Comparison of ENCODE assay signal across 8 cellular contexts in genomic region chr3:132253262-132253878, GRCh38.
DNase-seq lines count a peak whose midpoint lies in the region; ATAC-seq and TF ChIP-seq lines count a peak whose summit lies in the region.

No MANE protein-coding gene starts in this region.

- no peaks in the 10 kb centered on the region for H3K36me3 ChIP-seq in colonic mucosa

- H3K27ac Mint-ChIP-seq in HFFc6 (no peak overlapping the region), memory B cell (no peak overlapping the region)
- no peak overlapping the region for H3K27ac Mint-ChIP-seq in activated CD4-positive, alpha-beta memory T cell treated with anti-CD3 and anti-CD28 coated beads, Interleukin-2, amount 10 ng/mL, durations not matched to agents 7 days and 5 days

- CTCF ChIA-PET in activated CD4-positive, alpha-beta memory T cell treated with anti-CD3 and anti-CD28 coated beads, Interleukin-2, amount 10 ng/mL, durations not matched to agents 7 days and 5 days (lab: Charles Lee) = interaction anchor here (1.0 to 1.3 kb wide), 2 partner anchors 26 to 90 kb away, joined by 4 to 5 read pairs; no protein-coding TSS in a partner anchor

- no peaks in the 10 kb centered on the region for H3K9me3 ChIP-seq in colonic mucosa

- ATAC-seq in memory B cell (ENCODE audit: low read depth) (no peak), sciatic nerve (no peak)

- DNase-seq in SHP77 treated with DMSO at 0.1 percent for 48 hours (lab: John Stamatoyannopoulos, UW) (peak; percentile 7), SHP77 (lab: John Stamatoyannopoulos, UW) (no peak), HFFc6 (peak; percentile 61), NOMO-1 (lab: John Stamatoyannopoulos, UW; ENCODE audit: unreplicated experiment in 2 of 2) (peak; percentile 51 to 83), colonic mucosa (peak; percentile 23), memory B cell (ENCODE audit: low spot score in 2 of 2) (peak; percentile 7 to 9), sciatic nerve (ENCODE audit: low spot score) (no peak)
- DNase-seq in activated CD4-positive, alpha-beta memory T cell treated with anti-CD3 and anti-CD28 coated beads, Interleukin-2, amount 10 ng/mL, durations not matched to agents 7 days and 5 days = no peak

- H3K4me1 Mint-ChIP-seq in HFFc6 (ENCODE audit: low read depth) (peaks cover 16% of the 10 kb centered on the region), memory B cell (no peaks in the 10 kb centered on the region)
- no peaks in the 10 kb centered on the region for H3K4me1 Mint-ChIP-seq in activated CD4-positive, alpha-beta memory T cell treated with anti-CD3 and anti-CD28 coated beads, Interleukin-2, amount 10 ng/mL, durations not matched to agents 7 days and 5 days

- H3K4me3 ChIP-seq in colonic mucosa = no peak overlapping the region

- intact Hi-C loops in colonic mucosa (cut with DNase I) = loop anchor here (5.0 to 10.0 kb wide), 2 partner anchors 144 to 401 kb away; partner anchors contain the start of gene ACAD11
- intact Hi-C loops in sciatic nerve (cut with DNase I) = loop anchor here (5.0 kb wide), 1 partner anchor 99 kb away; no protein-coding TSS in a partner anchor

- peak; percentile 81 for TF ChIP-seq CTCF in HFFc6 (IDR thresholded peaks at IDR 0.05)
- TF ChIP-seq CTCF in colonic mucosa (IDR thresholded peaks at IDR 0.05) = peak; percentile 72

- no peaks in the 10 kb centered on the region for H3K9me3 Mint-ChIP-seq in HFFc6
- H3K9me3 Mint-ChIP-seq in memory B cell = no peaks in the 10 kb centered on the region
- H3K9me3 Mint-ChIP-seq in activated CD4-positive, alpha-beta memory T cell treated with anti-CD3 and anti-CD28 coated beads, Interleukin-2, amount 10 ng/mL, durations not matched to agents 7 days and 5 days = no peaks in the 10 kb centered on the region

- H3K27me3 Mint-ChIP-seq in HFFc6 (ENCODE audit: insufficient read depth) (no peaks in the 10 kb centered on the region; the same call in 1 of the 2 replicates), memory B cell (peaks cover 2% of the 10 kb centered on the region)
- H3K27me3 Mint-ChIP-seq in activated CD4-positive, alpha-beta memory T cell treated with anti-CD3 and anti-CD28 coated beads, Interleukin-2, amount 10 ng/mL, durations not matched to agents 7 days and 5 days = peaks cover 8% of the 10 kb centered on the region

- H3K4me3 Mint-ChIP-seq in HFFc6 (no peak overlapping the region), memory B cell (no peak overlapping the region)
- H3K4me3 Mint-ChIP-seq in activated CD4-positive, alpha-beta memory T cell treated with anti-CD3 and anti-CD28 coated beads, Interleukin-2, amount 10 ng/mL, durations not matched to agents 7 days and 5 days = no peak overlapping the region

- no peaks in the 10 kb centered on the region for H3K4me1 ChIP-seq in colonic mucosa

- H3K27ac ChIP-seq in colonic mucosa = no peak overlapping the region

- no peaks in the 10 kb centered on the region for H3K36me3 Mint-ChIP-seq in HFFc6 (ENCODE audit: low read depth)
- H3K36me3 Mint-ChIP-seq in memory B cell = no peaks in the 10 kb centered on the region
- H3K36me3 Mint-ChIP-seq in activated CD4-positive, alpha-beta memory T cell treated with anti-CD3 and anti-CD28 coated beads, Interleukin-2, amount 10 ng/mL, durations not matched to agents 7 days and 5 days (ENCODE audit: low read depth) = no peaks in the 10 kb centered on the region

- H3K9ac ChIP-seq in colonic mucosa (ENCODE audit: low read depth in 2 of 2, low read length in 2 of 2) = no peak overlapping the region

- POLR2A ChIA-PET in activated CD4-positive, alpha-beta memory T cell treated with anti-CD3 and anti-CD28 coated beads, Interleukin-2, amount 10 ng/mL, durations not matched to agents 7 days and 5 days (lab: Charles Lee) = no interaction called here

- H3K27me3 ChIP-seq in colonic mucosa = no peaks in the 10 kb centered on the region

Comparison
In these comparisons a context has a peak if more than half of its experiments do, and no peak if none do; other contexts are left out.
1. DNase-seq: peak in SHP77 treated with DMSO at 0.1 percent for 48 hours (single experiment), HFFc6 (single experiment), NOMO-1 (2 of 2), colonic mucosa (single experiment) and memory B cell (2 of 2); none in SHP77 (0 of 2), activated CD4-positive, alpha-beta memory T cell treated with anti-CD3 and anti-CD28 coated beads, Interleukin-2, amount 10 ng/mL, durations not matched to agents 7 days and 5 days (single experiment) and sciatic nerve (single experiment).